1 cellular context compared by ENCODE assay signal in genomic region chr5:43042626-43043399, GRCh38.
TF ChIP-seq lines count a peak whose summit lies in the region.

No MANE protein-coding gene starts in this region.

TF ChIP-seq in GM23338, 12 proteins besides CTCF, POLR2A, EP300 and RAD21 (continued from another document):
- TF ChIP-seq ZNF114 (CRISPR knock-in tag; IDR thresholded peaks at IDR 0.05) (no peak), ETS1 (IDR thresholded peaks at IDR 0.05) (no peak), POLR2AphosphoS5 (IDR thresholded peaks at IDR 0.05; ENCODE audit: low read depth) (no peak), ZNF462 (CRISPR knock-in tag; IDR thresholded peaks at IDR 0.05) (no peak)
